1 cellular context compared by ENCODE assay signal in genomic region chr19:6718741-6719539, GRCh38.
TF ChIP-seq lines count a peak whose summit lies in the region.

No MANE protein-coding gene starts in this region.

TF ChIP-seq in GM23338, 12 proteins besides CTCF, POLR2A, EP300 and RAD21:
- TF ChIP-seq EZH2phosphoT487 (IDR thresholded peaks at IDR 0.05; ENCODE audit: unreplicated experiment) (no peak), POLR2AphosphoS5 (IDR thresholded peaks at IDR 0.05; ENCODE audit: low read depth) (no peak)
